16 cellular contexts compared by ENCODE assay signal in genomic region chr7:118129037-118129436, GRCh38. TPM values are rescaled to one million over a fixed set of nuclear protein-coding genes. Genes with fewer than 3 reads are reported as not detected.
A peak's percentile ranks its signal among the peaks of the same experiment; 100 is the strongest.
DNase-seq lines count a peak whose midpoint lies in the region; ATAC-seq, FAIRE-seq and TF ChIP-seq lines count a peak whose summit lies in the region.
"Had no signal": no experiment of that assay in that cellular context is flagged by ENCODE, and none has a peak within 500 bp of the region (broad histone marks: within the 10 kb centered on the region; RNA-seq: fewer than 3 reads in every experiment).

No MANE protein-coding gene starts in this region.

- DNase-seq in GM12878 (ENCODE audit: low read depth, low spot score) (no peak), NCI-H1436 treated with DMSO at 0.1 percent for 48 hours (lab: John Stamatoyannopoulos, UW) (no peak)
- no peak for DNase-seq in activated effector memory CD4-positive, alpha-beta T cell treated with anti-CD3 and anti-CD28 coated beads, Interleukin-2, amount 50 U/mL, for 16 hours
- DNase-seq: activated CD8-positive, alpha-beta T cell treated with anti-CD3 and anti-CD28 coated beads for 36 hours; cortex of kidney; DMS53; heart right ventricle; NCI-H2081; SIG-M5; T1000 had no signal

- TF ChIP-seq CTCF in GM12878 (IDR thresholded peaks at IDR 0.05 in 2 of 3, conservative IDR thresholded peaks at IDR 0.05 in 1 of 3; ENCODE audit: control insufficient read depth in 2 of 3, extremely low read depth in 1 of 3, insufficient read depth in 1 of 3, low read depth in 3 of 3, low read length in 3 of 3): no peak

- H4K20me1 ChIP-seq in GM12878 (ENCODE audit: control insufficient read depth, insufficient read depth): no peaks in the 10 kb centered on the region

- BruUV-seq in GM12878 (replicated peaks; lab: Mats Ljungman, UMichigan): no TSS peak

- H3K79me2 ChIP-seq in GM12878 (ENCODE audit: control insufficient read depth, insufficient read depth, low read length): no peaks in the 10 kb centered on the region

- no peak for TF ChIP-seq RAD21 in GM12878 (IDR thresholded peaks at IDR 0.05; ENCODE audit: insufficient read depth, low read depth, low read length)

- CTCF ChIA-PET in GM12878 (lab: Yijun Ruan, JAX): no interaction called here

- peak; percentile 83 for ATAC-seq in GM18499 (IDR thresholded peaks at IDR 0.05; ENCODE audit: insufficient read depth, unreplicated experiment)
- peak; percentile 82 for ATAC-seq in GM21390 (IDR thresholded peaks at IDR 0.05; ENCODE audit: unreplicated experiment)
- ATAC-seq in HG03159 (IDR thresholded peaks at IDR 0.05; ENCODE audit: unreplicated experiment): peak; percentile 79
- peak; percentile 62 for ATAC-seq in GM12878
- no peak for ATAC-seq in HG02571 (IDR thresholded peaks at IDR 0.05; ENCODE audit: unreplicated experiment)
- ATAC-seq in HG03196 (IDR thresholded peaks at IDR 0.05; ENCODE audit: unreplicated experiment): no peak
- ATAC-seq: activated CD8-positive, alpha-beta T cell treated with anti-CD3 and anti-CD28 coated beads for 36 hours; activated T-helper 17 cell treated with anti-CD3 and anti-CD28 coated beads, Interleukin-2, amount 50 U/mL, for 72 hours; heart right ventricle had no signal

- no peak overlapping the region for H3K4me2 ChIP-seq in GM12878 (ENCODE audit: control insufficient read depth, insufficient read depth)

- no peak overlapping the region for H3K27ac ChIP-seq in GM12878 (ENCODE audit: control insufficient read depth, insufficient read depth)
- H3K27ac ChIP-seq: heart right ventricle had no signal

- TF ChIP-seq POLR2A in GM12878 (IDR thresholded peaks at IDR 0.05; ENCODE audit: low read depth, low read length): no peak

- no peak overlapping the region for H2AFZ ChIP-seq in GM12878 (ENCODE audit: control insufficient read depth, low read depth, low read length)

- no peak for TF ChIP-seq EP300 in GM12878 (IDR thresholded peaks at IDR 0.05; ENCODE audit: borderline replicate concordance in 1 of 2, control insufficient read depth in 1 of 2, low read depth in 2 of 2, low read length in 2 of 2)

- SMC1A ChIA-PET in GM12878 (lab: Charles Lee; ENCODE audit: uncharacterized antibody, unreplicated experiment): no interaction called here

- RAD21 ChIA-PET in GM12878 (lab: Charles Lee; ENCODE audit: unreplicated experiment): interaction anchor here (1.9 kb wide), 1 partner anchor 19 kb away, joined by 4 read pairs; no protein-coding TSS in a partner anchor

- no peaks in the 10 kb centered on the region for H3K4me1 ChIP-seq in GM12878 (ENCODE audit: control insufficient read depth, insufficient read depth, low read length)

- H3K9me3 ChIP-seq in GM12878 (replicated peaks; ENCODE audit: control insufficient read depth, insufficient read depth, low read length): no peaks in the 10 kb centered on the region

- no peaks in the 10 kb centered on the region for H3K27me3 ChIP-seq in GM12878 (replicated peaks in 1 of 2; ENCODE audit: control insufficient read depth in 2 of 2, insufficient read depth in 2 of 2, low read length in 1 of 2)
- H3K27me3 ChIP-seq: heart right ventricle had no signal

- no peak for FAIRE-seq in GM12878 (lab: Jason Lieb, UNC)

- no peaks in the 10 kb centered on the region for H3K36me3 ChIP-seq in GM12878 (ENCODE audit: control insufficient read depth in 2 of 2, insufficient read depth in 2 of 2, low read length in 1 of 2)
- H3K36me3 ChIP-seq: heart right ventricle had no signal

- H3K9ac ChIP-seq in GM12878 (ENCODE audit: control insufficient read depth, insufficient read depth, low read length): no peak overlapping the region

- 0% methylated on average over 2 of the region's 2 CpGs for WGBS in GM12878 (ENCODE audit: insufficient coverage, insufficient replicate concordance, low lambda C conversion rate, missing lambda C conversion rate)

- POLR2A ChIA-PET in GM12878 (lab: Charles Lee): no interaction called here

- H3K4me3 ChIP-seq in GM12878: no peak overlapping the region
- H3K4me3 ChIP-seq: heart right ventricle had no signal

- intact Hi-C loops in GM12878 (cut with micrococcal nuclease; ENCODE audit: unreplicated experiment): no loop called here

- in situ Hi-C loops in GM12878 (cut with MboI): no loop called here

TF ChIP-seq in GM12878, 131 proteins besides CTCF, POLR2A, EP300 and RAD21:
- peak; percentile 54; the same call in 1 of the 2 replicates for TF ChIP-seq SPI1 (IDR thresholded peaks at IDR 0.05; ENCODE audit: borderline replicate concordance, insufficient read depth, low read depth, low read length)
- peak; percentile 37; the same call in 1 of the 2 replicates for TF ChIP-seq ZNF687 (IDR thresholded peaks at IDR 0.05)
- no peak for TF ChIP-seq SMC3 (IDR thresholded peaks at IDR 0.05; ENCODE audit: borderline replicate concordance, low read length)

RNA-seq across cellular contexts. Expression of gene LSM8, which starts 54.9 kb away (rescaled TPM):
- total RNA-seq in GM12878 (2013; cell fraction: nucleolus; rRNA removed): 106 and 110 TPM in 2 replicates
- total RNA-seq in GM12878 (2014; rRNA removed) (68.2 and 88.6 TPM in 2 replicates), GM12878 (2014; rRNA removed; fragmentation: Illumina TruSeq; extraction: Trizol) (105 and 113 TPM in 2 replicates), GM12878 (2021) (41.4 and 46.9 TPM in 2 replicates)
- 44.3 TPM for polyA plus RNA-seq in GM12878 (2011; ENCODE audit: low read depth)
- polyA plus RNA-seq in GM12878 (2011; rRNA removed) (78.2 and 117 TPM in 2 replicates), GM12878 (2014; fragmentation: Illumina TruSeq; extraction: Trizol) (96.3 and 124 TPM in 2 replicates), GM12878 (2014; fragmentation: Nextera tagmentation; extraction: Ambion mirVana) (100 to 1,000 TPM; 127 to 140 TPM), GM12878 (2014; rRNA removed) (155 and 173 TPM in 2 replicates), GM12878 (2016; fragmentation: Nextera tagmentation; extraction: Ambion mirVana) (100 to 1,000 TPM in 1 of 2 experiments, 10 to 100 TPM in 1; 98.6 to 109 TPM)
- 57.8 and 62.7 TPM in 2 replicates for polyA plus RNA-seq in GM12878 (2011; cell fraction: cytosol; rRNA removed)
- polyA plus RNA-seq in GM12878 (2011; cell fraction: nucleus; rRNA removed): 52.8 and 72.3 TPM in 2 replicates
- polyA plus RNA-seq in GM12878 (2012): 53.0 and 65.0 TPM in 2 replicates
- polyA minus RNA-seq in GM12878 (2011; rRNA and poly(A)+ RNA removed): 52.0 and 79.2 TPM in 2 replicates
- 8.4 and 14.9 TPM in 2 replicates for polyA minus RNA-seq in GM12878 (2011; cell fraction: cytosol; rRNA and poly(A)+ RNA removed)
- polyA minus RNA-seq in GM12878 (2011; cell fraction: nucleus; rRNA and poly(A)+ RNA removed): 30.6 and 49.6 TPM in 2 replicates

Comparison
In these comparisons a context has a peak if more than half of its experiments do, and no peak if none do; other contexts are left out.
1. ATAC-seq: peak in GM18499 (single experiment), GM21390 (single experiment), HG03159 (single experiment) and GM12878 (single experiment); none in HG02571 (single experiment) and HG03196 (single experiment).